ENCODE assay signal across 8 cellular contexts in the genomic region with DNA sequence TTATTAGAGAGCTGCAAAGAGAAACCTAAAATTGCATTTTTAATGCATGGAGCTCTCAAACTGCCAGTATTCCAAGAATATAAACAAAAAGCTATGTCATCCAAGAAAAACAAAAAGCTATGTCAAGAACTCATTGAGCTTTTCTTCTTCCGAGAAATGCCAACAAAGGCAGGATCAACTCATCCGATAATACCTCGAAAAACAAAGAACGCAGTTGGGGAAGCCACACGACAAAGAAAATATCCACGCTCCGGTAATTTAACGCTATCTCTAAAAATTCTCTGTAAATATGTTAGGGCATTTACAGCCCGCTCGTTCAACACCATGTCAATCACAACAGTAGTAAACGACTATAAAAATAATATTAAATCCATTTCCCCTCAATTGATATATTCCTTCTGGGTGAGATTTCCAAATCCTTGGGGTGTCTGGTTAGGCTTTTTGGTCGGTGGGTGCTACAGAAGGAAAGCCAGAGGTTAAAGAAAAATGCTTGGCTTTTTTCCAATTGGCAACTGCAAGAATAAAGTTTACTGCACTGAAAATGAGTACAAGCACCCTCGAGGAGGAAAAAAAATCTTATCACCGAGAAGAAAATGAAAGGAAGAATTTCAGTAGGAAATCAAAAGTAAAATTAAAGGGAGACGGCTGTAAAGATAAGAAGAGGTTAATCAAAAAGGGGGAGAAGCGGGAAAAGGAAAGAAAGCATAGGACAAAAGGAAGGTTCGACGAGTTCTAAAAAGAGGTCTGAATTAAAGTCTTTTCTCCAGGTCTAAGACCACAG. TPM values are rescaled to one million over a fixed set of nuclear protein-coding genes. Genes with fewer than 3 reads are reported as not detected.
DNase-seq lines count a peak whose midpoint lies in the region; ATAC-seq and TF ChIP-seq lines count a peak whose summit lies in the region.

No MANE protein-coding gene starts in this region.

- H3K27ac Mint-ChIP-seq in chondrocyte (ENCODE audit: unreplicated experiment): peak overlapping the region; percentile 99

- no peaks in the 10 kb centered on the region for H3K36me3 Mint-ChIP-seq in chondrocyte (ENCODE audit: low read depth)

- H3K4me1 Mint-ChIP-seq in chondrocyte (ENCODE audit: low read depth): peaks cover 43% of the 10 kb centered on the region

- no peak for TF ChIP-seq CTCF in chondrocyte (IDR thresholded peaks at IDR 0.05)

- no peaks in the 10 kb centered on the region for H3K9me3 ChIP-seq in mononuclear cell (ENCODE audit: low read depth, low read length)

- H3K9me3 Mint-ChIP-seq in chondrocyte (ENCODE audit: low read depth): no peaks in the 10 kb centered on the region

- DNase-seq in NCI-H2081 (lab: John Stamatoyannopoulos, UW): peak; percentile 1 to 26
- DNase-seq in NCI-H2081 treated with DMSO at 0.1 percent for 48 hours (lab: John Stamatoyannopoulos, UW): no peak
- DNase-seq in NCI-H510A (lab: John Stamatoyannopoulos, UW): peak; percentile 3
- DNase-seq in chondrocyte (ENCODE audit: low spot score): no peak
- DNase-seq in stimulated activated CD4-positive, alpha-beta T cell treated with anti-CD3 and anti-CD28 coated beads, Interleukin-12 subunit alpha, Interleukin-12 subunit beta, amount 100 ng/mL, for 4 hours: no peak
- no peak for DNase-seq in OCI-M2 (lab: John Stamatoyannopoulos, UW; ENCODE audit: unreplicated experiment)

- peak overlapping the region; percentile 89 for H3K4me3 Mint-ChIP-seq in chondrocyte (ENCODE audit: unreplicated experiment)

- no peaks in the 10 kb centered on the region for H3K27me3 Mint-ChIP-seq in chondrocyte (ENCODE audit: low read depth)

- ATAC-seq in GM18870 (IDR thresholded peaks at IDR 0.05; ENCODE audit: unreplicated experiment): no peak

- H3K4me3 ChIP-seq in mononuclear cell (ENCODE audit: low read length): peak overlapping the region; percentile 100

- H3K4me1 ChIP-seq in mononuclear cell (ENCODE audit: insufficient read depth, low read length): peaks cover 43% of the 10 kb centered on the region

- no peaks in the 10 kb centered on the region for H3K27me3 ChIP-seq in mononuclear cell (ENCODE audit: insufficient read depth, low read length)

RNA-seq across cellular contexts. Expression of a gene that starts 0.9 kb away (rescaled TPM):
- 87.0 to 121 TPM (median 94.8 TPM) in 3 replicates for total RNA-seq in chondrocyte
- 57.1 TPM for total RNA-seq in mononuclear cell

RNA-seq across cellular contexts. Expression of a gene that starts 10.4 kb away (rescaled TPM):
- total RNA-seq in chondrocyte (82.1 to 93.5 TPM (median 87.2 TPM) in 3 replicates), mononuclear cell (4.9 TPM)

RNA-seq across cellular contexts. Expression of a gene that starts 46.0 kb away (rescaled TPM):
- total RNA-seq in chondrocyte (99.6 to 152 TPM (median 111 TPM) in 3 replicates), mononuclear cell (92.5 TPM)

RNA-seq across cellular contexts. Expression of a gene that starts 54.3 kb away (rescaled TPM):
- total RNA-seq in chondrocyte (26.9 to 42.0 TPM (median 29.9 TPM) in 3 replicates), mononuclear cell (18.1 TPM)

RNA-seq across cellular contexts. Expression of a gene that starts 56.7 kb away (rescaled TPM):
- total RNA-seq in chondrocyte (14.3 to 24.8 TPM (median 14.7 TPM) in 3 replicates), mononuclear cell (19.6 TPM)

Comparison
In these comparisons a context has a peak if more than half of its experiments do, and no peak if none do; other contexts are left out.
1. DNase-seq: peak in NCI-H2081 (2 of 2) and NCI-H510A (single experiment); none in NCI-H2081 treated with DMSO at 0.1 percent for 48 hours (single experiment), chondrocyte (single experiment), stimulated activated CD4-positive, alpha-beta T cell treated with anti-CD3 and anti-CD28 coated beads, Interleukin-12 subunit alpha, Interleukin-12 subunit beta, amount 100 ng/mL, for 4 hours (single experiment) and OCI-M2 (single experiment).
2. RNA of a gene that starts 10.4 kb away (total RNA-seq): 82.1 to 93.5 TPM in chondrocyte; 4.9 TPM in mononuclear cell (single experiment); every median in the first group is over 10 times any median in the second.